1 cellular context compared by ENCODE assay signal in genomic region chr16:67562918-67563707, GRCh38.
TF ChIP-seq lines count a peak whose summit lies in the region.

No MANE protein-coding gene starts in this region.

TF ChIP-seq in HepG2, 621 proteins besides CTCF, POLR2A, EP300 and RAD21 (continued from another document and continues in another):
- TF ChIP-seq ZHX1 (CRISPR knock-in tag; IDR thresholded peaks at IDR 0.05; ENCODE audit: low read depth) (no peak), FOXA1 (IDR thresholded peaks at IDR 0.05) (no peak), FOXA1 (CRISPR knock-in tag; IDR thresholded peaks at IDR 0.05) (no peak), RFXANK (CRISPR knock-in tag; IDR thresholded peaks at IDR 0.05) (no peak), PBX3 (CRISPR knock-in tag; IDR thresholded peaks at IDR 0.05; ENCODE audit: borderline replicate concordance) (no peak), U2AF1 (optimal IDR thresholded peaks at IDR 0.05; ENCODE audit: low read depth, low read length) (peak; percentile 95), NFATC3 (CRISPR knock-in tag; IDR thresholded peaks at IDR 0.05) (no peak), ELF4 (CRISPR knock-in tag; IDR thresholded peaks at IDR 0.05; ENCODE audit: borderline replicate concordance) (no peak), REL (CRISPR knock-in tag; conservative IDR thresholded peaks at IDR 0.05) (no peak; the same call in 1 of the 2 replicates), ZNF124 (CRISPR knock-in tag; IDR thresholded peaks at IDR 0.05) (peak; percentile 39; the same call in 1 of the 2 replicates), SIN3A (IDR thresholded peaks at IDR 0.05; ENCODE audit: borderline replicate concordance, low read depth, low read length) (peak; percentile 52; the same call in 1 of the 2 replicates), GABPB1 (CRISPR knock-in tag; IDR thresholded peaks at IDR 0.05) (peak; percentile 75; the same call in 1 of the 2 replicates), GMEB1 (CRISPR knock-in tag; IDR thresholded peaks at IDR 0.05; ENCODE audit: borderline replicate concordance) (peak; percentile 67), ZZZ3 (CRISPR knock-in tag; IDR thresholded peaks at IDR 0.05; ENCODE audit: borderline replicate concordance) (no peak), PREB (CRISPR knock-in tag; IDR thresholded peaks at IDR 0.05) (no peak), ZNF512B (CRISPR knock-in tag; IDR thresholded peaks at IDR 0.05; ENCODE audit: borderline replicate concordance) (no peak), HOMEZ (CRISPR knock-in tag; IDR thresholded peaks at IDR 0.05; ENCODE audit: low read depth) (no peak), NAIF1 (CRISPR knock-in tag; IDR thresholded peaks at IDR 0.05; ENCODE audit: borderline replicate concordance) (peak; percentile 76; the same call in 1 of the 2 replicates), NR1H2 (CRISPR knock-in tag; IDR thresholded peaks at IDR 0.05; ENCODE audit: borderline replicate concordance, low read depth) (no peak), ZBTB1 (CRISPR knock-in tag; IDR thresholded peaks at IDR 0.05; ENCODE audit: borderline replicate concordance) (peak; percentile 27; the same call in 1 of the 2 replicates), FOXA3 (CRISPR knock-in tag; IDR thresholded peaks at IDR 0.05) (no peak), NFE2 (CRISPR knock-in tag; IDR thresholded peaks at IDR 0.05) (no peak), MEF2D (CRISPR knock-in tag; IDR thresholded peaks at IDR 0.05) (no peak), TERF1 (CRISPR knock-in tag; IDR thresholded peaks at IDR 0.05) (no peak), FOXP1 (IDR thresholded peaks at IDR 0.05) (no peak), FOXP1 (CRISPR knock-in tag; IDR thresholded peaks at IDR 0.05) (no peak), ZFP37 (CRISPR knock-in tag; IDR thresholded peaks at IDR 0.05; ENCODE audit: borderline replicate concordance) (peak; percentile 21; the same call in 1 of the 2 replicates), ISL2 (CRISPR knock-in tag; IDR thresholded peaks at IDR 0.05) (peak; percentile 54), ZNF720 (CRISPR knock-in tag; IDR thresholded peaks at IDR 0.05) (no peak), CAMTA2 (CRISPR knock-in tag; IDR thresholded peaks at IDR 0.05; ENCODE audit: borderline replicate concordance) (peak; percentile 47; the same call in 1 of the 2 replicates), ZNF142 (CRISPR knock-in tag; IDR thresholded peaks at IDR 0.05) (peak; percentile 74; the same call in 1 of the 2 replicates), NR2C2 (CRISPR knock-in tag; IDR thresholded peaks at IDR 0.05; ENCODE audit: borderline replicate concordance) (no peak), ZNF746 (CRISPR knock-in tag; IDR thresholded peaks at IDR 0.05) (peak; percentile 73), NFKB2 (CRISPR knock-in tag; IDR thresholded peaks at IDR 0.05; ENCODE audit: borderline replicate concordance) (peak; percentile 90), ZBTB7B (CRISPR knock-in tag; IDR thresholded peaks at IDR 0.05) (peak; percentile 85), EHMT2 (IDR thresholded peaks at IDR 0.05; ENCODE audit: borderline replicate concordance, low read depth, low read length) (no peak), ZNF335 (CRISPR knock-in tag; IDR thresholded peaks at IDR 0.05) (no peak), FOSL1 (CRISPR knock-in tag; IDR thresholded peaks at IDR 0.05; ENCODE audit: borderline replicate concordance) (0 out of 2 replicates have a peak, but pooled peaks have one; percentile 13), ZNF317 (CRISPR knock-in tag; IDR thresholded peaks at IDR 0.05) (no peak), ZSCAN22 (CRISPR knock-in tag; IDR thresholded peaks at IDR 0.05) (no peak), RBM39 (IDR thresholded peaks at IDR 0.05; ENCODE audit: low read depth, low read length, poor library complexity, severe bottlenecking) (peak; percentile 52), GATAD2A (CRISPR knock-in tag; IDR thresholded peaks at IDR 0.05) (no peak), ATRX (CRISPR knock-in tag; IDR thresholded peaks at IDR 0.05; ENCODE audit: borderline replicate concordance) (no peak), ZNF691 (CRISPR knock-in tag; IDR thresholded peaks at IDR 0.05; ENCODE audit: borderline replicate concordance, low read depth) (peak; percentile 91)
